In genomic region chr12:42570076-42570475, GRCh38 we compare ENCODE assay signal across 14 cellular contexts. TPM values are rescaled to one million over a fixed set of nuclear protein-coding genes. Genes with fewer than 3 reads are reported as not detected.
DNase-seq lines count a peak whose midpoint lies in the region; ATAC-seq and TF ChIP-seq lines count a peak whose summit lies in the region.
"Had no signal": no experiment of that assay in that cellular context is flagged by ENCODE, and none has a peak within 500 bp of the region (broad histone marks: within the 10 kb centered on the region; RNA-seq: fewer than 3 reads in every experiment).

No MANE protein-coding gene starts in this region.

- H3K27ac Mint-ChIP-seq in progenitor cell of endocrine pancreas: peak overlapping the region; percentile 88
- H3K27ac Mint-ChIP-seq: CD4-positive, alpha-beta T cell had no signal

- H3K4me3 ChIP-seq in epithelial cell of esophagus (ENCODE audit: low read length): no peak overlapping the region
- H3K4me3 ChIP-seq: HAP-1 had no signal

- no peak overlapping the region for H3K4me3 Mint-ChIP-seq in progenitor cell of endocrine pancreas (ENCODE audit: low read depth)
- H3K4me3 Mint-ChIP-seq: CD4-positive, alpha-beta T cell had no signal

- no peaks in the 10 kb centered on the region for H3K27me3 Mint-ChIP-seq in progenitor cell of endocrine pancreas

- TF ChIP-seq CTCF in epithelial cell of esophagus (IDR thresholded peaks at IDR 0.05; ENCODE audit: insufficient read depth, low read depth, low read length, missing control alignments): no peak
- no peak for TF ChIP-seq CTCF in progenitor cell of endocrine pancreas (IDR thresholded peaks at IDR 0.05; ENCODE audit: unreplicated experiment)

- H3K9me3 Mint-ChIP-seq in progenitor cell of endocrine pancreas (ENCODE audit: low read depth): no peaks in the 10 kb centered on the region
- H3K9me3 Mint-ChIP-seq: CD4-positive, alpha-beta T cell had no signal

- intact Hi-C loops in head of caudate nucleus (cut with DNase I): no loop called here

- H3K36me3 Mint-ChIP-seq in progenitor cell of endocrine pancreas (ENCODE audit: insufficient read depth): peaks cover 8% of the 10 kb centered on the region

- peaks cover 35% of the 10 kb centered on the region for H3K4me1 Mint-ChIP-seq in progenitor cell of endocrine pancreas (ENCODE audit: low read depth)

- ATAC-seq in GM21786 (IDR thresholded peaks at IDR 0.05; ENCODE audit: unreplicated experiment): no peak

- DNase-seq in SIG-M5 treated with dmso at 0.1 percent for 504 hours (lab: John Stamatoyannopoulos, UW; ENCODE audit: unreplicated experiment): peak; percentile 14
- DNase-seq in SIG-M5 (lab: John Stamatoyannopoulos, UW): no peak
- peak; percentile 47 for DNase-seq in epithelial cell of esophagus (ENCODE audit: low read depth)
- no peak for DNase-seq in progenitor cell of endocrine pancreas (ENCODE audit: low spot score, unreplicated experiment)
- DNase-seq in pons (ENCODE audit: low spot score): no peak
- DNase-seq in head of caudate nucleus: no peak
- DNase-seq in NCI-H748 treated with DMSO at 0.1 percent for 48 hours (lab: John Stamatoyannopoulos, UW): no peak
- DNase-seq: BE2C; CD4-positive, alpha-beta T cell; DMS79; NCI-H1930; SK-N-SH had no signal

RNA-seq across cellular contexts. Expression of gene PRICKLE1, which starts 19.5 kb away (rescaled TPM):
- 43.2 and 53.5 TPM in 2 replicates for total RNA-seq in progenitor cell of endocrine pancreas
- total RNA-seq: CD4-positive, alpha-beta T cell had no signal

Comparison
In these comparisons a context has a peak if more than half of its experiments do, and no peak if none do; other contexts are left out.
1. DNase-seq: peak in SIG-M5 treated with dmso at 0.1 percent for 504 hours (single experiment) and epithelial cell of esophagus (single experiment); none in SIG-M5 (single experiment), progenitor cell of endocrine pancreas (single experiment), pons (single experiment), head of caudate nucleus (0 of 42) and NCI-H748 treated with DMSO at 0.1 percent for 48 hours (single experiment).